10 cellular contexts compared by ENCODE assay signal in the genomic region with DNA sequence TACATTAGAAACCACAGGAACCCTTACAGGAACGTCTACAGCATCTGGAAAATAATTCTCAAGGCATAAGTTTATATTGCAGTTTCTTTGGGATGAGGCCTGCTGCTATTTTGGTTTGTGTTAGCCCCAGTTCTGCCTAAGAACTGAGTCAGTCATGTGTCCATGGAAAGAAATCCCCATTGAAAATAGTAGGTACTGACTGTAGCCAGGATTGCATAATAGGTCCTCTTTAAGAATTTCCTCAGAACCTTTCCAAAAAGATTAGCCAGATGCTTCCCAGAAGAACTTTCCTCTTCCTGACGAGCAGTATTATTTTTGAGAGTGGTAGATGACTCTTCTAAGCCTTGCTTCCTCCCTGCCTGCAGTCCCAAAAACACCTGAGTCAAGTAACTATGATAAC. TPM values are rescaled to one million over a fixed set of nuclear protein-coding genes. Genes with fewer than 3 reads are reported as not detected.
A peak's percentile ranks its signal among the peaks of the same experiment; 100 is the strongest.
DNase-seq lines count a peak whose midpoint lies in the region; ATAC-seq and TF ChIP-seq lines count a peak whose summit lies in the region.
"Had no signal": no experiment of that assay in that cellular context is flagged by ENCODE, and none has a peak within 500 bp of the region (broad histone marks: within the 10 kb centered on the region; RNA-seq: fewer than 3 reads in every experiment).

No MANE protein-coding gene starts in this region.

- H3K27me3 Mint-ChIP-seq in mesothelial cell of epicardium (ENCODE audit: low read depth) = no peaks in the 10 kb centered on the region
- H3K27me3 Mint-ChIP-seq: brain had no signal

- H3K36me3 ChIP-seq in body of pancreas (replicated peaks in 1 of 2; ENCODE audit: insufficient read depth in 1 of 2, low read depth in 2 of 2) (no peaks in the 10 kb centered on the region), heart right ventricle (no peaks in the 10 kb centered on the region), Peyer's patch (no peaks in the 10 kb centered on the region)

- H3K27me3 ChIP-seq in body of pancreas (no peaks in the 10 kb centered on the region), heart right ventricle (no peaks in the 10 kb centered on the region), Peyer's patch (no peaks in the 10 kb centered on the region)

- H3K4me1 ChIP-seq in body of pancreas (peaks cover 16% of the 10 kb centered on the region), heart right ventricle (peaks cover 13 to 60% (median 43%) of the 10 kb centered on the region in 9 donors), Peyer's patch (peaks cover 0 to 9% (median 0%) of the 10 kb centered on the region in 4 donors)

- H3K9me3 ChIP-seq in body of pancreas = no peaks in the 10 kb centered on the region
- H3K9me3 ChIP-seq in heart right ventricle = no peaks in the 10 kb centered on the region
- no peaks in the 10 kb centered on the region for H3K9me3 ChIP-seq in Peyer's patch

- intact Hi-C loops in body of pancreas (cut with DNase I) = no loop called here
- intact Hi-C loops in heart right ventricle (cut with DNase I) = loop anchor here in 6 of 10 donors (5.0 to 10.0 kb wide), 4 partner anchors 34 to 56 kb away; a partner anchor contains a TSS
- intact Hi-C loops in sciatic nerve (cut with DNase I) = no loop called here

- H3K4me3 ChIP-seq in body of pancreas = no peak overlapping the region
- H3K4me3 ChIP-seq in heart right ventricle = no peak overlapping the region
- no peak overlapping the region for H3K4me3 ChIP-seq in Peyer's patch

- WGBS in body of pancreas, 2 donors = 61 to 67% methylated on average over 2 of the region's 2 CpGs
- 10 to 16% methylated on average over 2 of the region's 2 CpGs for WGBS in heart right ventricle, 2 donors

- H3K9me3 Mint-ChIP-seq in mesothelial cell of epicardium = no peaks in the 10 kb centered on the region
- H3K9me3 Mint-ChIP-seq: brain had no signal

- DNase-seq in GM03348 (ENCODE audit: low spot score) (peak; percentile 70), body of pancreas (no peak), heart right ventricle (no peak), sciatic nerve (ENCODE audit: low spot score) (no peak), mesothelial cell of epicardium (ENCODE audit: low spot score in 2 of 2, unreplicated experiment in 2 of 2) (no peak), Peyer's patch (no peak)
- DNase-seq in activated CD4-positive, alpha-beta T cell treated with anti-CD3 and anti-CD28 coated beads for 48 hours = no peak
- DNase-seq: hypothalamus had no signal

- no peak for TF ChIP-seq POLR2A in body of pancreas (IDR thresholded peaks at IDR 0.05)
- no peak for TF ChIP-seq POLR2A in Peyer's patch (IDR thresholded peaks at IDR 0.05)

- no peak overlapping the region for H3K27ac Mint-ChIP-seq in mesothelial cell of epicardium

- H3K36me3 Mint-ChIP-seq in mesothelial cell of epicardium = peaks cover 1% of the 10 kb centered on the region

- peaks cover 31% of the 10 kb centered on the region for H3K4me1 Mint-ChIP-seq in mesothelial cell of epicardium

- H3K4me3 Mint-ChIP-seq in mesothelial cell of epicardium = no peak overlapping the region

- ATAC-seq in body of pancreas (peak; percentile 48), heart right ventricle (peak; percentile 79 to 95 (median 91)), sciatic nerve (peak; percentile 96), HG03432 (IDR thresholded peaks at IDR 0.05; ENCODE audit: unreplicated experiment) (no peak)

- TF ChIP-seq CTCF in body of pancreas (IDR thresholded peaks at IDR 0.05) (no peak), heart right ventricle (IDR thresholded peaks at IDR 0.05) (no peak), mesothelial cell of epicardium (IDR thresholded peaks at IDR 0.05; ENCODE audit: unreplicated experiment) (no peak), Peyer's patch (IDR thresholded peaks at IDR 0.05) (no peak)

- H3K27ac ChIP-seq in body of pancreas (peak overlapping the region in 1 of 4 donors; percentile 36), heart right ventricle (peak overlapping the region; percentile 5 to 77 (median 57)), Peyer's patch (peak overlapping the region in 2 of 4 donors; percentile 35 to 79)

RNA-seq across cellular contexts. Expression of a gene that starts 52.6 kb away (rescaled TPM):
- total RNA-seq in body of pancreas (10 to 100 TPM; 15.8 to 19.1 TPM), heart right ventricle (10 to 100 TPM; 18.8 to 43.9 (median 29.3) TPM), sciatic nerve (132 TPM), mesothelial cell of epicardium (60.6 to 62.8 TPM (median 61.8 TPM) in 3 replicates), Peyer's patch (10 to 100 TPM in 3 of 4 donors, 1 to 10 TPM in 1; 1.2 to 56.9 (median 12.0) TPM)
- 1 to 10 TPM; 5.7 to 6.0 TPM for polyA plus RNA-seq in heart right ventricle

Comparison
In these comparisons a context has a peak if more than half of its experiments do, and no peak if none do; other contexts are left out.
1. intact Hi-C loops: an anchor here in heart right ventricle (5.0 to 10.0 kb wide); none called in body of pancreas and sciatic nerve.